In the genomic region with DNA sequence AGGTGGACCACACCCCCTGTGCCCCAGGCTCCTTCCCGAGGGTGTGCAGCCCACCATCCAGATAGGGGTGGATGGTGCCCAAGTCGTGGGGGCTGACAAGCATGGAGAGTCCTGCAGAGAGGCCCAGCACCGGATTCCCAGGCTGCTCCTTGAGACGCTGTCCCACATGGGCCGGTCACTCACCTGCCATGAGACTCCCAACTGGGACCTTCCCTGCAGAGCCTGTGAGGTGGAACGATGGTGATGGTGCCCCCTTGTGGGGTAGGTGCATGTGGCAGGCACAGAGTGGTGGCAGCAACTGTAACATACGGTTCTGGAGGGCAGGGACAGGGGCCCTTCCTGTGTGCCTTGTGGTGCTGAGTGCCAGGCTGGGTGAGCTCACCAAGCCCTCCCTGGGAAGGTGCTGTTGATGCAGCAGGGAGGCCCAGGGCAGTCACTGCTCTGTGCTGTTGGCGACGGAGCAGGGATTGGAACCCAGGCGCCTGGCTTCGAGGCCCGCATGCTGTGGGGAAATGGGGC, we compare ENCODE assay signal across 9 cellular contexts. TPM values are rescaled to one million over a fixed set of nuclear protein-coding genes. Genes with fewer than 3 reads are reported as not detected.
DNase-seq lines count a peak whose midpoint lies in the region; ATAC-seq and TF ChIP-seq lines count a peak whose summit lies in the region.
"Had no signal": no experiment of that assay in that cellular context is flagged by ENCODE, and none has a peak within 500 bp of the region (broad histone marks: within the 10 kb centered on the region; RNA-seq: fewer than 3 reads in every experiment).

No MANE protein-coding gene starts in this region.

- peaks cover 40% of the 10 kb centered on the region for H3F3A ChIP-seq in PC-9 (ENCODE audit: insufficient read depth, low read depth)

- ATAC-seq in HG03095 (IDR thresholded peaks at IDR 0.05; ENCODE audit: unreplicated experiment): no peak

- no peak overlapping the region for H3K4me3 ChIP-seq in Caco-2 (ENCODE audit: low read depth, low read length)
- H3K4me3 ChIP-seq in HFF-Myc (replicated peaks; ENCODE audit: low read depth, low read length): no peak overlapping the region
- H3K4me3 ChIP-seq in PC-9: no peak overlapping the region
- no peak overlapping the region for H3K4me3 ChIP-seq in sigmoid colon

- CTCF ChIA-PET in Caco-2 (lab: Charles Lee): interaction anchor here (0.6 to 1.0 kb wide), 2 partner anchors 23 to 95 kb away, joined by 4 to 5 read pairs; no protein-coding TSS in a partner anchor
- CTCF ChIA-PET in PC-9 (lab: Charles Lee): no interaction called here

- H3K36me3 ChIP-seq in Caco-2 (ENCODE audit: control insufficient read depth, insufficient read depth, low read length) (no peaks in the 10 kb centered on the region), PC-9 (ENCODE audit: low read depth) (no peaks in the 10 kb centered on the region), sigmoid colon (peaks cover 0 to 5% (median 0%) of the 10 kb centered on the region in 4 donors)

- peaks cover 78% of the 10 kb centered on the region for H4K20me1 ChIP-seq in PC-9 (ENCODE audit: insufficient read depth)

- TF ChIP-seq CTCF in Caco-2 (IDR thresholded peaks at IDR 0.05; ENCODE audit: insufficient read depth in 1 of 2, low read depth in 1 of 2, low read length in 1 of 2, severe bottlenecking in 1 of 2, unreplicated experiment in 1 of 2) (peak; percentile 65 to 82), HFF-Myc (IDR thresholded peaks at IDR 0.05; ENCODE audit: low read depth, low read length, missing control alignments) (peak; percentile 84), PC-9 (conservative IDR thresholded peaks at IDR 0.05) (peak; percentile 81), sigmoid colon (IDR thresholded peaks at IDR 0.05) (peak; percentile 2 to 49 (median 33))

- POLR2A ChIA-PET in Caco-2 (lab: Charles Lee) (no interaction called here), PC-9 (lab: Charles Lee; ENCODE audit: unreplicated experiment) (no interaction called here)

- H3K9me3 ChIP-seq in Caco-2 (no peaks in the 10 kb centered on the region), PC-9 (ENCODE audit: insufficient read depth, low read depth) (no peaks in the 10 kb centered on the region), sigmoid colon (no peaks in the 10 kb centered on the region)

- no peaks in the 10 kb centered on the region for H3K9me3 Mint-ChIP-seq in Caco-2 (ENCODE audit: unreplicated experiment)

- TF ChIP-seq POLR2A in sigmoid colon (IDR thresholded peaks at IDR 0.05): no peak

- H3K27ac ChIP-seq in PC-9 (no peak overlapping the region), sigmoid colon (no peak overlapping the region)

- BruUV-seq in Caco-2 (replicated peaks; lab: Mats Ljungman, UMichigan): no TSS peak
- no TSS peak for BruUV-seq in PC-9 (replicated peaks; lab: Mats Ljungman, UMichigan)

- H3K79me2 ChIP-seq in PC-9 (ENCODE audit: low read depth): peaks cover 64% of the 10 kb centered on the region

- TF ChIP-seq EP300 in sigmoid colon (IDR thresholded peaks at IDR 0.05): no peak

- intact Hi-C loops in Caco-2 (cut with micrococcal nuclease; ENCODE audit: unreplicated experiment) (loop anchor here (1.0 to 5.0 kb wide), 3 partner anchors 15 to 109 kb away; partner anchors contain the start of gene PPP1R37), PC-9 (cut with micrococcal nuclease; ENCODE audit: unreplicated experiment) (no loop called here), sigmoid colon (cut with DNase I) (no loop called here)

- no peaks in the 10 kb centered on the region for H3K27me3 Mint-ChIP-seq in Caco-2 (ENCODE audit: insufficient read depth, unreplicated experiment)
- H3K27me3 Mint-ChIP-seq: activated naive CD8-positive, alpha-beta T cell had no signal

- DNase-seq in Caco-2 (peak; percentile 76 to 84), HFF-Myc (ENCODE audit: extremely low read depth, low read depth) (peak; percentile 27), PC-9 (peak; percentile 51 to 64), glomerular visceral epithelial cell (ENCODE audit: extremely low spot score) (peak; percentile 67), sigmoid colon (no peak), midbrain (lab: John Stamatoyannopoulos, UW) (no peak)
- DNase-seq in activated T-helper 1 cell treated with anti-CD3 and anti-CD28 coated beads, Interleukin-2, amount 50 U/mL, for 16 hours (ENCODE audit: low read depth in 1 of 2, low spot score in 1 of 2): peak; percentile 37 to 42

- H3K4me3 Mint-ChIP-seq in Caco-2 (ENCODE audit: unreplicated experiment): no peak overlapping the region
- H3K4me3 Mint-ChIP-seq: activated naive CD8-positive, alpha-beta T cell had no signal

- peaks cover 30% of the 10 kb centered on the region for H3K4me1 Mint-ChIP-seq in Caco-2 (ENCODE audit: low read depth, unreplicated experiment)

- no peak overlapping the region for H3K4me2 ChIP-seq in PC-9

- H3K27ac Mint-ChIP-seq in Caco-2 (ENCODE audit: unreplicated experiment): peak overlapping the region; percentile 17
- H3K27ac Mint-ChIP-seq: activated naive CD8-positive, alpha-beta T cell had no signal

- H3K4me1 ChIP-seq in Caco-2: peaks cover 12% of the 10 kb centered on the region
- H3K4me1 ChIP-seq in PC-9 (replicated peaks; ENCODE audit: insufficient read depth): peaks cover 40% of the 10 kb centered on the region
- no peaks in the 10 kb centered on the region for H3K4me1 ChIP-seq in sigmoid colon

- no peaks in the 10 kb centered on the region for H3K9me2 ChIP-seq in PC-9 (ENCODE audit: insufficient read depth)

- H3K27me3 ChIP-seq in Caco-2 (replicated peaks; ENCODE audit: control insufficient read depth, insufficient read depth, low read length) (no peaks in the 10 kb centered on the region), PC-9 (ENCODE audit: insufficient read depth, low read depth) (no peaks in the 10 kb centered on the region), sigmoid colon (no peaks in the 10 kb centered on the region)

- 48 to 55% methylated on average over 12 of the region's 12 CpGs for WGBS in sigmoid colon, 2 donors

- no peak overlapping the region for H2AFZ ChIP-seq in PC-9

- peaks cover 24% of the 10 kb centered on the region for H3K36me3 Mint-ChIP-seq in Caco-2 (ENCODE audit: insufficient read depth, unreplicated experiment)
- H3K36me3 Mint-ChIP-seq: activated naive CD8-positive, alpha-beta T cell had no signal

RNA-seq across cellular contexts. Expression of gene PPP1R37, which starts 33.1 kb away (rescaled TPM):
- total RNA-seq in Caco-2 (2022) (42.1 and 47.7 TPM in 2 replicates), PC-9 (2021) (41.1 and 49.5 TPM in 2 replicates), sigmoid colon (10 to 100 TPM; 17.8 to 23.2 (median 19.9) TPM)
- 10 to 100 TPM; 21.6 to 32.5 (median 22.4) TPM for polyA plus RNA-seq in sigmoid colon

RNA-seq across cellular contexts. Expression of gene NKPD1, which starts 34.7 kb away (rescaled TPM):
- 2.4 and 2.9 TPM in 2 replicates for total RNA-seq in Caco-2 (2022)
- total RNA-seq in PC-9 (2021): 0.37 and 0.75 TPM in 2 replicates
- total RNA-seq in sigmoid colon: under 1 TPM in 1 of 4 donors, not detected in 3; 0.83 TPM
- under 1 TPM in 1 of 3 donors, not detected in 2; 0.12 TPM for polyA plus RNA-seq in sigmoid colon

RNA-seq across cellular contexts. Expression of gene GEMIN7, which starts 47.0 kb away (rescaled TPM):
- total RNA-seq in Caco-2 (2022) (45.8 and 49.3 TPM in 2 replicates), PC-9 (2021) (29.6 and 30.6 TPM in 2 replicates), sigmoid colon (10 to 100 TPM; 10.3 to 18.2 (median 16.2) TPM)
- 10 to 100 TPM; 27.0 to 31.2 (median 30.6) TPM for polyA plus RNA-seq in sigmoid colon

RNA-seq across cellular contexts. Expression of gene ZNF296, which starts 49.8 kb away (rescaled TPM):
- total RNA-seq in Caco-2 (2022) (8.4 and 9.4 TPM in 2 replicates), PC-9 (2021) (3.1 and 3.7 TPM in 2 replicates), sigmoid colon (1 to 10 TPM in 1 of 4 donors, under 1 TPM in 1, not detected in 2; 0.41 to 1.2 TPM)
- polyA plus RNA-seq in sigmoid colon: 1 to 10 TPM; 2.8 to 5.4 (median 3.0) TPM

RNA-seq across cellular contexts. Expression of gene TRAPPC6A, which starts 52.0 kb away (rescaled TPM):
- total RNA-seq in Caco-2 (2022) (50.5 and 53.2 TPM in 2 replicates), PC-9 (2021) (61.6 and 104 TPM in 2 replicates), sigmoid colon (10 to 100 TPM; 15.1 to 36.4 (median 27.2) TPM)
- 10 to 100 TPM; 50.3 to 67.5 (median 66.1) TPM for polyA plus RNA-seq in sigmoid colon

Comparison
In these comparisons a context has a peak if more than half of its experiments do, and no peak if none do; other contexts are left out.
1. DNase-seq: peak in Caco-2 (2 of 2), HFF-Myc (single experiment), PC-9 (2 of 2), activated T-helper 1 cell treated with anti-CD3 and anti-CD28 coated beads, Interleukin-2, amount 50 U/mL, for 16 hours (2 of 2) and glomerular visceral epithelial cell (single experiment); none in sigmoid colon (single experiment) and midbrain (single experiment).
2. CTCF ChIP-seq: peak in every context shown above with its lines; median percentile 84 in HFF-Myc; 81 in PC-9; 74 in Caco-2; 33 in sigmoid colon.